8 cellular contexts compared by ENCODE assay signal in the genomic region with DNA sequence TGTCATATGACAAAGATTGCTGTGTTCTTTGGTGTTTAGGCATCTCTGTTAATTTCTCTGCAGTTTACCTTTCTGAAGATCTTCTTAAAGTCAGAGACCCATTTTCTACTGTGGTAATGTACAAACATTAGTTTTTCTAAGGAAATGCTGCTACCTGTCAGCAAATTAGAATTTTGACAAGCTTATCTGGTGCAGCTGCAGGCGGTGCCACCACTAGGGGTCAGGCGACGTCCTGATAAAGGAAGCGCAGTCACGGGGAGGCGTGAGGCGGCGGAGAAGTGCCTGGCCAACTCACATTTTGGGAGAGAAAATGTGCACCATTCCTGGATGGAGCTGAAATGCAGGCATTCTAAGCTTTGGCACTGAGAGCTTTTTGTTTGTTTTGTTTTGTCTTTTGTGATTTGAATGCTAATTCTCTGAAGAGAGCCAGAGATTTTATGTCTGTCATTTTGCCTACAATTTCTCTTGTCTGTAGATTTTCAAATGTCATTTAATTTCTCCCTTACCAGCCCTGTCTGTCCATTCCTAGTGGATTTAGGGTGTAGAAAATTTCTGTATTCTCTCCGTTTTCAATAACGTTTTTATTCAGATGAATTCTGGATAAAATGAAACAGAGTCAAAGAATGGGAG. TPM values are rescaled to one million over a fixed set of nuclear protein-coding genes. Genes with fewer than 3 reads are reported as not detected.
DNase-seq lines count a peak whose midpoint lies in the region; ATAC-seq and TF ChIP-seq lines count a peak whose summit lies in the region.

No MANE protein-coding gene starts in this region.

- intact Hi-C loops in testis (cut with DNase I; ENCODE audit: low total_unique reads): loop anchor here (10.0 kb wide), 1 partner anchor 347 kb away; no protein-coding TSS in a partner anchor

- ATAC-seq in GM21576 (IDR thresholded peaks at IDR 0.05; ENCODE audit: unreplicated experiment): peak; percentile 70

- TF ChIP-seq CTCF in RWPE1 (conservative IDR thresholded peaks at IDR 0.05; ENCODE audit: low read depth) (peak; percentile 85), fibroblast of villous mesenchyme (IDR thresholded peaks at IDR 0.05; ENCODE audit: insufficient read depth, low read depth, low read length) (peak; percentile 93), osteoblast (IDR thresholded peaks at IDR 0.05; ENCODE audit: extremely low read depth, low read depth, low read length) (peak; percentile 93), testis (IDR thresholded peaks at IDR 0.05) (peak; percentile 87 to 89 (median 88))

- H4K20me1 ChIP-seq in Karpas-422 (ENCODE audit: insufficient read depth, low read depth, low read length): no peaks in the 10 kb centered on the region
- H4K20me1 ChIP-seq in osteoblast (ENCODE audit: insufficient read depth, low read length): no peaks in the 10 kb centered on the region

- CTCF ChIA-PET in RWPE1 (lab: Yijun Ruan, JAX): interaction anchor here (0.6 to 1.6 kb wide), 7 partner anchors 12 to 1083 kb away, joined by 3 to 7 read pairs (median 3); no protein-coding TSS in a partner anchor

- H3K9me3 ChIP-seq in Karpas-422 (ENCODE audit: low read length): no peaks in the 10 kb centered on the region
- no peaks in the 10 kb centered on the region for H3K9me3 ChIP-seq in osteoblast (ENCODE audit: low read depth, low read length)
- no peaks in the 10 kb centered on the region for H3K9me3 ChIP-seq in testis

- H3K36me3 ChIP-seq in Karpas-422 (ENCODE audit: insufficient read depth, low read length): no peaks in the 10 kb centered on the region
- H3K36me3 ChIP-seq in osteoblast (ENCODE audit: insufficient read depth, low read length): no peaks in the 10 kb centered on the region
- no peaks in the 10 kb centered on the region for H3K36me3 ChIP-seq in testis (ENCODE audit: low read depth, missing control alignments)

- H3K9me2 ChIP-seq in Karpas-422 (replicated peaks; ENCODE audit: insufficient read depth, low read length): no peaks in the 10 kb centered on the region

- H3K27ac ChIP-seq in Karpas-422 (ENCODE audit: low read length) (no peak overlapping the region), RWPE1 (no peak overlapping the region), osteoblast (ENCODE audit: low read depth, low read length) (no peak overlapping the region), testis (no peak overlapping the region)

- H3K27me3 ChIP-seq in Karpas-422 (ENCODE audit: low read length): no peaks in the 10 kb centered on the region
- no peaks in the 10 kb centered on the region for H3K27me3 ChIP-seq in osteoblast (ENCODE audit: insufficient read depth, low read length)
- no peaks in the 10 kb centered on the region for H3K27me3 ChIP-seq in testis

- H3K4me2 ChIP-seq in Karpas-422 (ENCODE audit: low read depth, low read length, poor library complexity, severe bottlenecking) (no peak overlapping the region), osteoblast (ENCODE audit: insufficient read depth, low read length) (peak overlapping the region; percentile 64)

- H3K4me3 ChIP-seq in Karpas-422 (ENCODE audit: low read length): no peak overlapping the region
- no peak overlapping the region for H3K4me3 ChIP-seq in fibroblast of villous mesenchyme (ENCODE audit: low read depth, low read length)
- peak overlapping the region; percentile 15 for H3K4me3 ChIP-seq in osteoblast (ENCODE audit: insufficient read depth, low read length)
- no peak overlapping the region for H3K4me3 ChIP-seq in testis

- DNase-seq in DMS114 treated with DMSO at 0.1 percent for 48 hours (lab: John Stamatoyannopoulos, UW; ENCODE audit: unreplicated experiment) (peak; percentile 50), Karpas-422 (peak; percentile 91), RWPE1 (ENCODE audit: low spot score) (peak; percentile 49), fibroblast of villous mesenchyme (ENCODE audit: low read depth) (peak; percentile 73), osteoblast (ENCODE audit: insufficient read length, low spot score, missing footprints) (no peak), testis (peak; percentile 93)
- peak; percentile 69 for DNase-seq in activated T-helper 9 cell treated with anti-CD3 and anti-CD28 coated beads, Interleukin-2, amount 50 U/mL, for 16 hours (ENCODE audit: low read depth)

- H3K79me2 ChIP-seq in Karpas-422 (ENCODE audit: low read length) (no peaks in the 10 kb centered on the region), osteoblast (ENCODE audit: insufficient read depth, low read length) (no peaks in the 10 kb centered on the region)

- WGBS in testis, 2 donors: 22 to 23% methylated on average over 10 of the region's 10 CpGs

- H2AFZ ChIP-seq in Karpas-422 (ENCODE audit: low read length): no peak overlapping the region; the same call in 1 of the 2 replicates
- H2AFZ ChIP-seq in osteoblast (ENCODE audit: low read length): no peak overlapping the region

- POLR2A ChIA-PET in RWPE1 (lab: Yijun Ruan, JAX; ENCODE audit: low non-redundant PET): interaction anchor here (1.5 kb wide), 1 partner anchor 24 kb away, joined by 4 read pairs; a partner anchor contains a TSS

- TF ChIP-seq POLR2A in testis (IDR thresholded peaks at IDR 0.05): no peak

- peaks cover 7% of the 10 kb centered on the region for H3K4me1 ChIP-seq in Karpas-422 (ENCODE audit: low read length)
- peaks cover 7% of the 10 kb centered on the region for H3K4me1 ChIP-seq in osteoblast (ENCODE audit: insufficient read depth, low read length)
- H3K4me1 ChIP-seq in testis: peaks cover 6% of the 10 kb centered on the region

- H3K9ac ChIP-seq in Karpas-422 (ENCODE audit: low read length): no peak overlapping the region

RNA-seq across cellular contexts. Expression of a gene that starts 24.9 kb away (rescaled TPM):
- 160 and 323 TPM in 2 replicates for total RNA-seq in Karpas-422 (2014; rRNA removed; shearing (Covaris generic); ENCODE audit: low replicate concordance)
- 30.2 and 63.8 TPM in 2 replicates for total RNA-seq in fibroblast of villous mesenchyme
- total RNA-seq in osteoblast: 35.7 and 36.2 TPM in 2 replicates
- 10 to 100 TPM; 37.5 to 46.1 TPM for total RNA-seq in testis
- polyA plus RNA-seq in testis (ENCODE audit: insufficient read depth, low read depth, low replicate concordance): 17.5 TPM
